In the genomic region with DNA sequence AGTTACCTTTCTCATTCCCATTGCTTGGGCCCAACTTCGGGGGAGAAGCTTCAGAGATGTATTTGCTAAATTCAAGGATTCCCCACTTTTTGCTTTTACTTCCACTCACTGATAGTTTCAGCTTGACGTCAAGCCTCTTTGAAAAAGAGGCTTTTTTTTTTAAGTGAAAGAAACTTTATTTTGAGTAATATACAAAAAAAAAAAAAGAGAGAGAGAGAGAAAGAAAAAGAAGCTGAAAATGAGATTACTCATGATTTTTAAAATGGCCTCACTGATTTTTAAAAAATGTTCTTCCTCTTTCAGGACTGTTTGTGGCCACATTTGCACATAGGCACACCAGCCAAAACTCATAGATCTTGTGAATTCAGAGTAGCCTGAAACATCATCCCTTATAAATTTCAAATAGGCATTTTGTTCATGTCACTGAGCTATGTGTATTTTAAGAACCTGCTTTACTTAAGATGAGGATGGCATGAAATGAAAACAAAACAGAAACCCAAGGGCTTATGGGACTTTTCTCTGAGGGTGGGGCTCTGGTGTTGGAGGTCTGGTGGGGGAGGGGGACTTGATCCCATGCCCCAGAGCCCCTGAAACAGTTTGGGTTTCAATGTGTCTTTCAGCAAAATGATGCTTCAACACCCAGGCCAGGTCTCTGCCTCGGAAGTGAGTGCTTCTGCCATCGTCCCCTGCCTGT, we compare ENCODE assay signal across 19 cellular contexts. TPM values are rescaled to one million over a fixed set of nuclear protein-coding genes. Genes with fewer than 3 reads are reported as not detected.
DNase-seq lines count a peak whose midpoint lies in the region; ATAC-seq, FAIRE-seq and TF ChIP-seq lines count a peak whose summit lies in the region.
"Had no signal": no experiment of that assay in that cellular context is flagged by ENCODE, and none has a peak within 500 bp of the region (broad histone marks: within the 10 kb centered on the region; RNA-seq: fewer than 3 reads in every experiment).

No MANE protein-coding gene starts in this region.

- H3K9me3 ChIP-seq in GM12878 (replicated peaks; ENCODE audit: control insufficient read depth, insufficient read depth, low read length) (no peaks in the 10 kb centered on the region), prostate gland (no peaks in the 10 kb centered on the region)
- H3K9me3 ChIP-seq: lower lobe of right lung, Peyer's patch, tibial artery had no signal

- peaks cover 24 to 69% of the 10 kb centered on the region in 2 donors for H3K36me3 Mint-ChIP-seq in CD14-positive monocyte

- TF ChIP-seq RAD21 in GM12878 (IDR thresholded peaks at IDR 0.05; ENCODE audit: insufficient read depth, low read depth, low read length), result no peak

- H3K27me3 Mint-ChIP-seq in CD14-positive monocyte (ENCODE audit: low read depth in 3 of 3), result peaks cover 23 to 28% (median 24%) of the 10 kb centered on the region in 3 donors

- H3K4me3 ChIP-seq in GM12878 (peak overlapping the region; percentile 65; the same call in 1 of the 2 replicates), prostate gland (no peak overlapping the region), brain microvascular endothelial cell (ENCODE audit: low read depth, low read length) (no peak overlapping the region)
- H3K4me3 ChIP-seq: cardiac muscle cell, lower lobe of right lung, Peyer's patch, tibial artery had no signal

- H3K4me1 ChIP-seq in GM12878 (ENCODE audit: control insufficient read depth, insufficient read depth, low read length), result peaks cover 27% of the 10 kb centered on the region
- peaks cover 4% of the 10 kb centered on the region for H3K4me1 ChIP-seq in prostate gland (replicated peaks)

- no peak for TF ChIP-seq POLR2A in GM12878 (IDR thresholded peaks at IDR 0.05; ENCODE audit: low read depth, low read length)
- no peak for TF ChIP-seq POLR2A in prostate gland (IDR thresholded peaks at IDR 0.05)

- no peak for TF ChIP-seq EP300 in GM12878 (IDR thresholded peaks at IDR 0.05; ENCODE audit: borderline replicate concordance in 1 of 2, control insufficient read depth in 1 of 2, low read depth in 2 of 2, low read length in 2 of 2)

- H4K20me1 ChIP-seq in GM12878 (ENCODE audit: control insufficient read depth, insufficient read depth), result no peaks in the 10 kb centered on the region

- WGBS in GM12878 (ENCODE audit: insufficient coverage, insufficient replicate concordance, low lambda C conversion rate, missing lambda C conversion rate), result 53% methylated on average over 4 of the region's 4 CpGs
- WGBS in prostate gland, result 92% methylated on average over 4 of the region's 4 CpGs

- FAIRE-seq in GM12878 (lab: Jason Lieb, UNC), result peak; percentile 84
- FAIRE-seq: endometrium had no signal

- peaks cover 52% of the 10 kb centered on the region for H3K79me2 ChIP-seq in GM12878 (ENCODE audit: control insufficient read depth, insufficient read depth, low read length)

- peak overlapping the region; percentile 31 for H2AFZ ChIP-seq in GM12878 (ENCODE audit: control insufficient read depth, low read depth, low read length)

- ATAC-seq in GM12878 (peak; percentile 23), HG02840 (IDR thresholded peaks at IDR 0.05; ENCODE audit: low FRiP score, unreplicated experiment) (no peak)
- ATAC-seq: lower lobe of right lung had no signal

- peak overlapping the region; percentile 69 to 85 (median 78) for H3K27ac Mint-ChIP-seq in CD14-positive monocyte
- H3K27ac Mint-ChIP-seq: nephron had no signal

- POLR2A ChIA-PET in GM12878 (lab: Charles Lee), result interaction anchor here (0.5 to 2.0 kb wide), 13 partner anchors 8 to 1316 kb away, joined by 3 to 11 read pairs (median 4); no protein-coding TSS in a partner anchor

- peak overlapping the region in 1 of 2 donors; percentile 20 for H3K4me3 Mint-ChIP-seq in CD14-positive monocyte
- H3K4me3 Mint-ChIP-seq: nephron had no signal

- H3K27me3 ChIP-seq in GM12878 (replicated peaks in 1 of 2; ENCODE audit: control insufficient read depth in 2 of 2, insufficient read depth in 2 of 2, low read length in 1 of 2), result no peaks in the 10 kb centered on the region
- H3K27me3 ChIP-seq in prostate gland (replicated peaks; ENCODE audit: insufficient read depth), result no peaks in the 10 kb centered on the region
- H3K27me3 ChIP-seq in brain microvascular endothelial cell (replicated peaks), result no peaks in the 10 kb centered on the region
- H3K27me3 ChIP-seq: cardiac muscle cell, Peyer's patch, tibial artery had no signal

- H3K9ac ChIP-seq in GM12878 (ENCODE audit: control insufficient read depth, insufficient read depth, low read length), result peak overlapping the region; percentile 32; the same call in 1 of the 2 replicates

- H3K9me3 Mint-ChIP-seq in CD14-positive monocyte, result peaks cover 0 to 12% (median 5%) of the 10 kb centered on the region in 7 donors
- H3K9me3 Mint-ChIP-seq: nephron had no signal

- CTCF ChIA-PET in GM12878 (lab: Yijun Ruan, JAX), result interaction anchor here (0.8 to 4.0 kb wide), 11 partner anchors 8 to 159 kb away, joined by 3 to 25 read pairs (median 5); no protein-coding TSS in a partner anchor

- DNase-seq in CD14-positive monocyte (ENCODE audit: low spot score) (no peak), GM13977 (ENCODE audit: low spot score) (peak; percentile 47), NOMO-1 treated with DMSO at 0.1 percent for 48 hours (lab: John Stamatoyannopoulos, UW; ENCODE audit: unreplicated experiment) (peak; percentile 68), GM12878 (ENCODE audit: low read depth, low spot score) (no peak), prostate gland (ENCODE audit: low spot score) (no peak), NCI-H2196 treated with DMSO at 0.1 percent for 48 hours (lab: John Stamatoyannopoulos, UW; ENCODE audit: unreplicated experiment) (no peak), brain microvascular endothelial cell (no peak)
- DNase-seq: activated CD4-positive, alpha-beta T cell treated with anti-CD3 and anti-CD28 coated beads for 1 hour; activated effector memory CD4-positive, alpha-beta T cell treated with anti-CD3 and anti-CD28 coated beads, Interleukin-2, amount 50 U/mL, for 16 hours; DMS153; foreskin fibroblast; lower lobe of right lung; NCI-H1417 treated with DMSO at 0.1 percent for 48 hours; Peyer's patch; tibial artery had no signal

- in situ Hi-C loops in GM13977 (cut with MboI; ENCODE audit: low pct_unique_long_range_greater_than_20kb, low sequenced_read_pairs, unreplicated experiment), result no loop called here
- in situ Hi-C loops in GM12878 (cut with MboI), result no loop called here
- in situ Hi-C loops in brain microvascular endothelial cell (cut with HindIII; ENCODE audit: low pct_ligation_motif_present, low sequenced_read_pairs), result no loop called here

- RAD21 ChIA-PET in GM12878 (lab: Charles Lee; ENCODE audit: unreplicated experiment), result interaction anchor here (0.7 to 2.1 kb wide), 16 partner anchors 18 to 166 kb away, joined by 3 to 20 read pairs (median 4); no protein-coding TSS in a partner anchor

- TF ChIP-seq CTCF in CD14-positive monocyte (IDR thresholded peaks at IDR 0.05) (no peak), GM13977 (IDR thresholded peaks at IDR 0.05; ENCODE audit: extremely low read depth, insufficient read depth, missing control alignments) (no peak), GM12878 (IDR thresholded peaks at IDR 0.05 in 2 of 3, conservative IDR thresholded peaks at IDR 0.05 in 1 of 3; ENCODE audit: control insufficient read depth in 2 of 3, extremely low read depth in 1 of 3, insufficient read depth in 1 of 3, low read depth in 3 of 3, low read length in 3 of 3) (no peak), prostate gland (IDR thresholded peaks at IDR 0.05) (no peak), brain microvascular endothelial cell (IDR thresholded peaks at IDR 0.05; ENCODE audit: low read depth, low read length, missing control alignments) (no peak)

- intact Hi-C loops in CD14-positive monocyte (cut with micrococcal nuclease), result loop anchor here in 1 of 2 donors (10.0 kb wide), 1 partner anchor 50 kb away; no protein-coding TSS in a partner anchor
- intact Hi-C loops in GM12878 (cut with micrococcal nuclease; ENCODE audit: unreplicated experiment), result loop anchor here (5.0 kb wide), 1 partner anchor 338 kb away; a partner anchor contains a TSS
- intact Hi-C loops in prostate gland (cut with DNase I), result no loop called here

- H3K36me3 ChIP-seq in GM12878 (ENCODE audit: control insufficient read depth in 2 of 2, insufficient read depth in 2 of 2, low read length in 1 of 2) (peaks cover 7 to 24% of the 10 kb centered on the region in 2 experiments; a peak in 3 of 4 replicates), prostate gland (no peaks in the 10 kb centered on the region), brain microvascular endothelial cell (replicated peaks) (no peaks in the 10 kb centered on the region)

- peak overlapping the region; percentile 60 for H3K4me2 ChIP-seq in GM12878 (ENCODE audit: control insufficient read depth, insufficient read depth)

- peaks cover 36% of the 10 kb centered on the region for H3K4me1 Mint-ChIP-seq in CD14-positive monocyte

- peak overlapping the region; percentile 66 for H3K27ac ChIP-seq in GM12878 (ENCODE audit: control insufficient read depth, insufficient read depth)
- no peak overlapping the region for H3K27ac ChIP-seq in prostate gland
- no peak overlapping the region for H3K27ac ChIP-seq in brain microvascular endothelial cell
- H3K27ac ChIP-seq: cardiac muscle cell, lower lobe of right lung, Peyer's patch, tibial artery had no signal

- no TSS peak for BruUV-seq in GM12878 (replicated peaks; lab: Mats Ljungman, UMichigan)

- SMC1A ChIA-PET in GM12878 (lab: Charles Lee; ENCODE audit: uncharacterized antibody, unreplicated experiment), result interaction anchor here (0.5 to 3.0 kb wide), 14 partner anchors 14 to 286 kb away, joined by 3 to 24 read pairs (median 5); no protein-coding TSS in a partner anchor

RNA-seq across cellular contexts. Expression of a gene that starts 6.0 kb away (rescaled TPM):
- polyA plus RNA-seq in CD14-positive monocyte (10 to 100 TPM; 10.4 to 13.3 TPM), GM12878 (2011; rRNA removed) (13.9 and 15.9 TPM in 2 replicates), GM12878 (2014; fragmentation: Illumina TruSeq; extraction: Trizol) (9.5 and 11.5 TPM in 2 replicates), GM12878 (2014; fragmentation: Nextera tagmentation; extraction: Ambion mirVana) (1 to 10 TPM; 3.0 to 3.4 TPM), GM12878 (2014; rRNA removed) (8.5 and 11.4 TPM in 2 replicates), GM12878 (2016; fragmentation: Nextera tagmentation; extraction: Ambion mirVana) (1 to 10 TPM; 5.6 to 6.7 TPM)
- 11.6 and 13.9 TPM in 2 replicates for total RNA-seq in GM12878 (2013; cell fraction: nucleolus; rRNA removed)
- total RNA-seq in GM12878 (2014; rRNA removed) (7.3 and 8.1 TPM in 2 replicates), GM12878 (2014; rRNA removed; fragmentation: Illumina TruSeq; extraction: Trizol) (9.4 and 11.5 TPM in 2 replicates), GM12878 (2021) (9.5 and 11.2 TPM in 2 replicates), prostate gland (10 to 100 TPM in 1 of 2 donors, 1 to 10 TPM in 1; 6.0 to 14.8 TPM)
- polyA plus RNA-seq in GM12878 (2011; ENCODE audit: low read depth), result 24.4 TPM
- polyA plus RNA-seq in GM12878 (2011; cell fraction: cytosol; rRNA removed), result 8.8 and 10.4 TPM in 2 replicates
- polyA plus RNA-seq in GM12878 (2011; cell fraction: nucleus; rRNA removed), result 15.9 and 21.2 TPM in 2 replicates
- polyA plus RNA-seq in GM12878 (2012), result 24.2 and 26.5 TPM in 2 replicates
- polyA minus RNA-seq in GM12878 (2011; rRNA and poly(A)+ RNA removed), result 12.6 and 17.7 TPM in 2 replicates
- polyA minus RNA-seq in GM12878 (2011; cell fraction: cytosol; rRNA and poly(A)+ RNA removed), result 4.6 and 6.1 TPM in 2 replicates
- 19.9 and 25.7 TPM in 2 replicates for polyA minus RNA-seq in GM12878 (2011; cell fraction: nucleus; rRNA and poly(A)+ RNA removed)

Comparison
In these comparisons a context has a peak if more than half of its experiments do, and no peak if none do; other contexts are left out.
1. DNase-seq: peak in GM13977 (single experiment) and NOMO-1 treated with DMSO at 0.1 percent for 48 hours (single experiment); none in CD14-positive monocyte (single experiment), GM12878 (single experiment), prostate gland (single experiment), NCI-H2196 treated with DMSO at 0.1 percent for 48 hours (single experiment) and brain microvascular endothelial cell (single experiment).